Comparison of ENCODE assay signal across 2 cellular contexts in the genomic region with DNA sequence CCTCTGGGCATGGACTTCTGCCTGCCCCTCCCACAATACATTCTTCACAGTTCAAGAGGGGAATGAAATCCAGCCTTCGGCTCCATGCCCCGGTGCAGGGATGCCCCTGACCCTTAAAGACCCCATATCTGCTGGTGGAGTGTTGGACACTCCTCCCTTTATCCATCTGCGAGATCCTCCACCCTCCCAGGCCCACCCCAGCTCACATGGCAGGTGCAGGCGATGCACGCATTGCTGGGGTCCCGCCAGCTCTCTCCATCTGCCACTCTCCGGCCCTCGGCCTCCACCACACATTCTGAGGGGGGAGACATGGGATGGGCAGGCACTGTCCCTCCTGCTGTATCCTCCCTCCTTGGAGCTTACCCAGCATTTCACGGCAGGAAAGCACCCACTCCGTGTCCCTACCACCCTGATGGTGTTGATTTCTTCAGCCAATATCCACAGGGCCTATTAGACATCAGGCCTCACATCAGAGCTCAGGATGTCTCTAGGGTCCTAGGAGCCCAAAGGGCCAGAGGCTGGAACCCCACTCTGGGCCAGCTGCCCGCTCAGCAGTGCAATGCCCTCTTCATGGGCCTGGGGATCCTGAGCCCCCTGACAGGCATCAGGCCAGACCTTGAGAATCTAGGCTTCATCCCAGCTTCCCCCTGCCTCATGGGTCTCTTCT.
TF ChIP-seq lines count a peak whose summit lies in the region.

No MANE protein-coding gene starts in this region.

TF ChIP-seq in SK-N-SH treated with all-trans-retinoic acid at 6 μM for 48 hours, 23 proteins besides CTCF, POLR2A, EP300 and RAD21 (continued from another document):
- TF ChIP-seq ISL1 (CRISPR knock-in tag; IDR thresholded peaks at IDR 0.05) = no peak
- TF ChIP-seq, protein P1, sequence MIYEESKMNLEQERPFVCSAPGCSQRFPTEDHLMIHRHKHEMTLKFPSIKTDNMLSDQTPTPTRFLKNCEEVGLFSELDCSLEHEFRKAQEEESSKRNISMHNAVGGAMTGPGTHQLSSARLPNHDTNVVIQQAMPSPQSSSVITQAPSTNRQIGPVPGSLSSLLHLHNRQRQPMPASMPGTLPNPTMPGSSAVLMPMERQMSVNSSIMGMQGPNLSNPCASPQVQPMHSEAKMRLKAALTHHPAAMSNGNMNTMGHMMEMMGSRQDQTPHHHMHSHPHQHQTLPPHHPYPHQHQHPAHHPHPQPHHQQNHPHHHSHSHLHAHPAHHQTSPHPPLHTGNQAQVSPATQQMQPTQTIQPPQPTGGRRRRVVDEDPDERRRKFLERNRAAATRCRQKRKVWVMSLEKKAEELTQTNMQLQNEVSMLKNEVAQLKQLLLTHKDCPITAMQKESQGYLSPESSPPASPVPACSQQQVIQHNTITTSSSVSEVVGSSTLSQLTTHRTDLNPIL (CRISPR knock-in tag; IDR thresholded peaks at IDR 0.05; ENCODE audit: low read depth) = no peak

TF ChIP-seq in WTC11, 78 proteins besides CTCF, POLR2A, EP300 and RAD21 (continued from another document):
- TF ChIP-seq, protein P2, sequence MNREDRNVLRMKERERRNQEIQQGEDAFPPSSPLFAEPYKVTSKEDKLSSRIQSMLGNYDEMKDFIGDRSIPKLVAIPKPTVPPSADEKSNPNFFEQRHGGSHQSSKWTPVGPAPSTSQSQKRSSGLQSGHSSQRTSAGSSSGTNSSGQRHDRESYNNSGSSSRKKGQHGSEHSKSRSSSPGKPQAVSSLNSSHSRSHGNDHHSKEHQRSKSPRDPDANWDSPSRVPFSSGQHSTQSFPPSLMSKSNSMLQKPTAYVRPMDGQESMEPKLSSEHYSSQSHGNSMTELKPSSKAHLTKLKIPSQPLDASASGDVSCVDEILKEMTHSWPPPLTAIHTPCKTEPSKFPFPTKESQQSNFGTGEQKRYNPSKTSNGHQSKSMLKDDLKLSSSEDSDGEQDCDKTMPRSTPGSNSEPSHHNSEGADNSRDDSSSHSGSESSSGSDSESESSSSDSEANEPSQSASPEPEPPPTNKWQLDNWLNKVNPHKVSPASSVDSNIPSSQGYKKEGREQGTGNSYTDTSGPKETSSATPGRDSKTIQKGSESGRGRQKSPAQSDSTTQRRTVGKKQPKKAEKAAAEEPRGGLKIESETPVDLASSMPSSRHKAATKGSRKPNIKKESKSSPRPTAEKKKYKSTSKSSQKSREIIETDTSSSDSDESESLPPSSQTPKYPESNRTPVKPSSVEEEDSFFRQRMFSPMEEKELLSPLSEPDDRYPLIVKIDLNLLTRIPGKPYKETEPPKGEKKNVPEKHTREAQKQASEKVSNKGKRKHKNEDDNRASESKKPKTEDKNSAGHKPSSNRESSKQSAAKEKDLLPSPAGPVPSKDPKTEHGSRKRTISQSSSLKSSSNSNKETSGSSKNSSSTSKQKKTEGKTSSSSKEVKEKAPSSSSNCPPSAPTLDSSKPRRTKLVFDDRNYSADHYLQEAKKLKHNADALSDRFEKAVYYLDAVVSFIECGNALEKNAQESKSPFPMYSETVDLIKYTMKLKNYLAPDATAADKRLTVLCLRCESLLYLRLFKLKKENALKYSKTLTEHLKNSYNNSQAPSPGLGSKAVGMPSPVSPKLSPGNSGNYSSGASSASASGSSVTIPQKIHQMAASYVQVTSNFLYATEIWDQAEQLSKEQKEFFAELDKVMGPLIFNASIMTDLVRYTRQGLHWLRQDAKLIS (CRISPR knock-in tag; IDR thresholded peaks at IDR 0.05; ENCODE audit: borderline replicate concordance) = no peak
- TF ChIP-seq, protein P3, sequence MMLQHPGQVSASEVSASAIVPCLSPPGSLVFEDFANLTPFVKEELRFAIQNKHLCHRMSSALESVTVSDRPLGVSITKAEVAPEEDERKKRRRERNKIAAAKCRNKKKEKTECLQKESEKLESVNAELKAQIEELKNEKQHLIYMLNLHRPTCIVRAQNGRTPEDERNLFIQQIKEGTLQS (CRISPR knock-in tag; conservative IDR thresholded peaks at IDR 0.05) = no peak
- TF ChIP-seq FOXJ3 (CRISPR knock-in tag; IDR thresholded peaks at IDR 0.05; ENCODE audit: borderline replicate concordance) (no peak), CBFB (CRISPR knock-in tag; IDR thresholded peaks at IDR 0.05; ENCODE audit: low read depth) (no peak)
- TF ChIP-seq, protein P4, sequence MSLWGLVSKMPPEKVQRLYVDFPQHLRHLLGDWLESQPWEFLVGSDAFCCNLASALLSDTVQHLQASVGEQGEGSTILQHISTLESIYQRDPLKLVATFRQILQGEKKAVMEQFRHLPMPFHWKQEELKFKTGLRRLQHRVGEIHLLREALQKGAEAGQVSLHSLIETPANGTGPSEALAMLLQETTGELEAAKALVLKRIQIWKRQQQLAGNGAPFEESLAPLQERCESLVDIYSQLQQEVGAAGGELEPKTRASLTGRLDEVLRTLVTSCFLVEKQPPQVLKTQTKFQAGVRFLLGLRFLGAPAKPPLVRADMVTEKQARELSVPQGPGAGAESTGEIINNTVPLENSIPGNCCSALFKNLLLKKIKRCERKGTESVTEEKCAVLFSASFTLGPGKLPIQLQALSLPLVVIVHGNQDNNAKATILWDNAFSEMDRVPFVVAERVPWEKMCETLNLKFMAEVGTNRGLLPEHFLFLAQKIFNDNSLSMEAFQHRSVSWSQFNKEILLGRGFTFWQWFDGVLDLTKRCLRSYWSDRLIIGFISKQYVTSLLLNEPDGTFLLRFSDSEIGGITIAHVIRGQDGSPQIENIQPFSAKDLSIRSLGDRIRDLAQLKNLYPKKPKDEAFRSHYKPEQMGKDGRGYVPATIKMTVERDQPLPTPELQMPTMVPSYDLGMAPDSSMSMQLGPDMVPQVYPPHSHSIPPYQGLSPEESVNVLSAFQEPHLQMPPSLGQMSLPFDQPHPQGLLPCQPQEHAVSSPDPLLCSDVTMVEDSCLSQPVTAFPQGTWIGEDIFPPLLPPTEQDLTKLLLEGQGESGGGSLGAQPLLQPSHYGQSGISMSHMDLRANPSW (CRISPR knock-in tag; conservative IDR thresholded peaks at IDR 0.05; ENCODE audit: low read depth) = no peak
TF ChIP-seq in WTC11: peak in this region for 0.
